ENCODE assay signal across 12 cellular contexts in the genomic region with DNA sequence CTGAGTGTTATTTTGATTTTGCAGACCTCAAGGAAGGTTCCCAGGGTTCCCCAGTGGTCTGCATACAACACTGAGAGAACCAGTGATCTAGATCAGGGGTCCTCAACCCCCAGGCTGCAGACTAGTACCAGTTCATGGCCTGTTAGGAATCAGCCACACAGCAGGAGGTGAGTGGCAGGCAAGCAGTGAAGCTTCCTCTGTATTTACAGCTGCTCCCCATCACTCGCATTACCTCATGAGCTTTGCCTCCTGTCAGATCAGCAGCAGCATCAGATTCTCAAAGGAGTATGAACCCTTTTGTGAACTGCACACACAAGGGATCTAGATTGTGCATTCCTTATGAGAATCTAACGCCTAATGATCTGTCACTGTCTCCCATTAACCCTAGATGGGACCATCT. TPM values are rescaled to one million over a fixed set of nuclear protein-coding genes. Genes with fewer than 3 reads are reported as not detected.
DNase-seq lines count a peak whose midpoint lies in the region; ATAC-seq and TF ChIP-seq lines count a peak whose summit lies in the region.
"Had no signal": no experiment of that assay in that cellular context is flagged by ENCODE, and none has a peak within 500 bp of the region (broad histone marks: within the 10 kb centered on the region; RNA-seq: fewer than 3 reads in every experiment).

No MANE protein-coding gene starts in this region.

- H3K4me3 ChIP-seq in A673 (ENCODE audit: low read depth, low read length, poor library complexity, severe bottlenecking) (no peak overlapping the region), endodermal cell (ENCODE audit: low read length) (no peak overlapping the region), H7 (ENCODE audit: insufficient read depth, low read depth, low read length) (no peak overlapping the region)
- H3K4me3 ChIP-seq: BLaER1 treated with 17β-estradiol and CSF1 and Interleukin-3, amounts not matched to agents 10 nM and 100 nM had no signal

- H3K4me1 Mint-ChIP-seq in WTC11 (peaks cover 5% of the 10 kb centered on the region; the same call in 1 of the 2 replicates), endodermal cell (no peaks in the 10 kb centered on the region)
- no peaks in the 10 kb centered on the region for H3K4me1 Mint-ChIP-seq in stimulated activated effector memory CD8-positive, alpha-beta T cell treated with anti-CD3 and anti-CD28 coated beads, Interleukin-12 subunit alpha, Interleukin-12 subunit beta, amount 100 ng/mL, for 72 hours
- H3K4me1 Mint-ChIP-seq: CD4-positive, CD25-positive, alpha-beta regulatory T cell had no signal

- no peak overlapping the region for H3K27ac Mint-ChIP-seq in WTC11
- no peak overlapping the region for H3K27ac Mint-ChIP-seq in endodermal cell
- no peak overlapping the region for H3K27ac Mint-ChIP-seq in stimulated activated effector memory CD8-positive, alpha-beta T cell treated with anti-CD3 and anti-CD28 coated beads, Interleukin-12 subunit alpha, Interleukin-12 subunit beta, amount 100 ng/mL, for 72 hours
- H3K27ac Mint-ChIP-seq: CD4-positive, CD25-positive, alpha-beta regulatory T cell had no signal

- POLR2A ChIA-PET in A673 (lab: Charles Lee; ENCODE audit: low non-redundant PET) (no interaction called here), WTC11 (lab: Charles Lee) (no interaction called here)

- ATAC-seq in WTC11 (no peak), HG03457 (IDR thresholded peaks at IDR 0.05; ENCODE audit: unreplicated experiment) (no peak)
- ATAC-seq in stimulated activated effector memory CD8-positive, alpha-beta T cell treated with anti-CD3 and anti-CD28 coated beads, Interleukin-12 subunit alpha, Interleukin-12 subunit beta, amount 100 ng/mL, for 72 hours = no peak

- BruUV-seq in A673 (replicated peaks; lab: Mats Ljungman, UMichigan) = no TSS peak

- DNase-seq in A673 (ENCODE audit: low spot score) (peak; percentile 62), WTC11 (ENCODE audit: low spot score) (peak; percentile 22), endodermal cell (peak; percentile 59), myocyte (ENCODE audit: low read depth) (peak; percentile 29), H7 (no peak), NCI-H2227 treated with DMSO at 0.1 percent for 48 hours (lab: John Stamatoyannopoulos, UW) (no peak)
- no peak for DNase-seq in stimulated activated effector memory CD8-positive, alpha-beta T cell treated with anti-CD3 and anti-CD28 coated beads, Interleukin-12 subunit alpha, Interleukin-12 subunit beta, amount 100 ng/mL, for 72 hours (ENCODE audit: low spot score in 2 of 2)
- DNase-seq: AML-193; CD4-positive, CD25-positive, alpha-beta regulatory T cell had no signal

- WGBS in endodermal cell (ENCODE audit: insufficient coverage in 1 of 2, insufficient read length in 1 of 2), 2 experiments = 94 to 100% methylated on average over 1 to 2 of the region's 2 CpGs

- no peak overlapping the region for H3K4me3 Mint-ChIP-seq in WTC11
- H3K4me3 Mint-ChIP-seq in endodermal cell = no peak overlapping the region
- no peak overlapping the region for H3K4me3 Mint-ChIP-seq in stimulated activated effector memory CD8-positive, alpha-beta T cell treated with anti-CD3 and anti-CD28 coated beads, Interleukin-12 subunit alpha, Interleukin-12 subunit beta, amount 100 ng/mL, for 72 hours
- H3K4me3 Mint-ChIP-seq: CD4-positive, CD25-positive, alpha-beta regulatory T cell had no signal

- no peak for TF ChIP-seq CTCF in A673 (conservative IDR thresholded peaks at IDR 0.05; ENCODE audit: low read depth, low read length)
- no peak for TF ChIP-seq CTCF in WTC11 (IDR thresholded peaks at IDR 0.05)
- no peak for TF ChIP-seq CTCF in endodermal cell (conservative IDR thresholded peaks at IDR 0.05)

- H3K27ac ChIP-seq in A673 (ENCODE audit: low read depth, low read length, poor library complexity, severe bottlenecking) (no peak overlapping the region), endodermal cell (ENCODE audit: low read depth, low read length) (no peak overlapping the region)
- H3K27ac ChIP-seq: 22Rv1; BLaER1 treated with 17β-estradiol and CSF1 and Interleukin-3, amounts not matched to agents 10 nM and 100 nM had no signal

- H3K4me1 ChIP-seq in A673 (ENCODE audit: insufficient read depth, low read length, poor library complexity, severe bottlenecking) (peaks cover 38% of the 10 kb centered on the region), endodermal cell (ENCODE audit: control insufficient read depth, insufficient read depth, low read length) (peaks cover 6% of the 10 kb centered on the region)
- H3K4me1 ChIP-seq: BLaER1 treated with 17β-estradiol and CSF1 and Interleukin-3, amounts not matched to agents 10 nM and 100 nM had no signal

- CTCF ChIA-PET in A673 (lab: Charles Lee) (no interaction called here), WTC11 (lab: Charles Lee) (interaction anchor here (1.0 to 2.7 kb wide), 4 partner anchors 10 to 358 kb away, joined by 3 to 13 read pairs (median 3); no protein-coding TSS in a partner anchor)

- H3K9me3 ChIP-seq in A673 (ENCODE audit: low read depth, low read length, poor library complexity, severe bottlenecking) = no peaks in the 10 kb centered on the region
- H3K9me3 ChIP-seq in endodermal cell (ENCODE audit: control insufficient read depth, low read length) = no peaks in the 10 kb centered on the region
- H3K9me3 ChIP-seq: BLaER1 treated with 17β-estradiol and CSF1 and Interleukin-3, amounts not matched to agents 10 nM and 100 nM had no signal

- no peak overlapping the region for H3K9ac ChIP-seq in endodermal cell (ENCODE audit: extremely low read depth, low read length, poor library complexity, severe bottlenecking)
- H3K9ac ChIP-seq: BLaER1 treated with 17β-estradiol and CSF1 and Interleukin-3, amounts not matched to agents 10 nM and 100 nM had no signal

- H3K9me3 Mint-ChIP-seq in WTC11 = no peaks in the 10 kb centered on the region
- H3K9me3 Mint-ChIP-seq in endodermal cell = no peaks in the 10 kb centered on the region
- H3K9me3 Mint-ChIP-seq in stimulated activated effector memory CD8-positive, alpha-beta T cell treated with anti-CD3 and anti-CD28 coated beads, Interleukin-12 subunit alpha, Interleukin-12 subunit beta, amount 100 ng/mL, for 72 hours = no peaks in the 10 kb centered on the region

- H3K36me3 Mint-ChIP-seq in WTC11 (no peaks in the 10 kb centered on the region), endodermal cell (ENCODE audit: low read depth) (peaks cover 2% of the 10 kb centered on the region)
- H3K36me3 Mint-ChIP-seq in stimulated activated effector memory CD8-positive, alpha-beta T cell treated with anti-CD3 and anti-CD28 coated beads, Interleukin-12 subunit alpha, Interleukin-12 subunit beta, amount 100 ng/mL, for 72 hours = no peaks in the 10 kb centered on the region
- H3K36me3 Mint-ChIP-seq: CD4-positive, CD25-positive, alpha-beta regulatory T cell had no signal

- H3K27me3 ChIP-seq in A673 (replicated peaks; ENCODE audit: insufficient read depth, low read depth, low read length, poor library complexity) = no peaks in the 10 kb centered on the region
- H3K27me3 ChIP-seq in endodermal cell (ENCODE audit: control insufficient read depth, insufficient read depth, low read length, poor library complexity, severe bottlenecking) = no peaks in the 10 kb centered on the region
- no peaks in the 10 kb centered on the region for H3K27me3 ChIP-seq in H7 (ENCODE audit: control insufficient read depth, insufficient read depth, low read length)
- H3K27me3 ChIP-seq: BLaER1 treated with 17β-estradiol and CSF1 and Interleukin-3, amounts not matched to agents 10 nM and 100 nM had no signal

- H3K27me3 Mint-ChIP-seq in WTC11 (ENCODE audit: low read depth) (no peaks in the 10 kb centered on the region), endodermal cell (ENCODE audit: insufficient read depth) (no peaks in the 10 kb centered on the region)

- H3K36me3 ChIP-seq in A673 (ENCODE audit: insufficient read depth, low read length, poor library complexity, severe bottlenecking) (no peaks in the 10 kb centered on the region), endodermal cell (ENCODE audit: control insufficient read depth, insufficient read depth, low read length) (peaks cover 13% of the 10 kb centered on the region), H7 (replicated peaks; ENCODE audit: control insufficient read depth, insufficient read depth, low read length) (no peaks in the 10 kb centered on the region)
- H3K36me3 ChIP-seq: BLaER1 treated with 17β-estradiol and CSF1 and Interleukin-3, amounts not matched to agents 10 nM and 100 nM had no signal

- intact Hi-C loops in A673 (cut with micrococcal nuclease; ENCODE audit: unreplicated experiment) = no loop called here

TF ChIP-seq in WTC11, 78 proteins besides CTCF, POLR2A, EP300 and RAD21 (continues in another document):
- TF ChIP-seq, protein P1, sequence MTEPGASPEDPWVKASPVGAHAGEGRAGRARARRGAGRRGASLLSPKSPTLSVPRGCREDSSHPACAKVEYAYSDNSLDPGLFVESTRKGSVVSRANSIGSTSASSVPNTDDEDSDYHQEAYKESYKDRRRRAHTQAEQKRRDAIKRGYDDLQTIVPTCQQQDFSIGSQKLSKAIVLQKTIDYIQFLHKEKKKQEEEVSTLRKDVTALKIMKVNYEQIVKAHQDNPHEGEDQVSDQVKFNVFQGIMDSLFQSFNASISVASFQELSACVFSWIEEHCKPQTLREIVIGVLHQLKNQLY (CRISPR knock-in tag; IDR thresholded peaks at IDR 0.05) = no peak
- TF ChIP-seq RORB (CRISPR knock-in tag; IDR thresholded peaks at IDR 0.05) (no peak), GRHL2 (CRISPR knock-in tag; IDR thresholded peaks at IDR 0.05; ENCODE audit: insufficient replicate concordance, severe bottlenecking) (no peak), TCF7 (CRISPR knock-in tag; IDR thresholded peaks at IDR 0.05; ENCODE audit: low read depth) (no peak)
- TF ChIP-seq, protein P2, sequence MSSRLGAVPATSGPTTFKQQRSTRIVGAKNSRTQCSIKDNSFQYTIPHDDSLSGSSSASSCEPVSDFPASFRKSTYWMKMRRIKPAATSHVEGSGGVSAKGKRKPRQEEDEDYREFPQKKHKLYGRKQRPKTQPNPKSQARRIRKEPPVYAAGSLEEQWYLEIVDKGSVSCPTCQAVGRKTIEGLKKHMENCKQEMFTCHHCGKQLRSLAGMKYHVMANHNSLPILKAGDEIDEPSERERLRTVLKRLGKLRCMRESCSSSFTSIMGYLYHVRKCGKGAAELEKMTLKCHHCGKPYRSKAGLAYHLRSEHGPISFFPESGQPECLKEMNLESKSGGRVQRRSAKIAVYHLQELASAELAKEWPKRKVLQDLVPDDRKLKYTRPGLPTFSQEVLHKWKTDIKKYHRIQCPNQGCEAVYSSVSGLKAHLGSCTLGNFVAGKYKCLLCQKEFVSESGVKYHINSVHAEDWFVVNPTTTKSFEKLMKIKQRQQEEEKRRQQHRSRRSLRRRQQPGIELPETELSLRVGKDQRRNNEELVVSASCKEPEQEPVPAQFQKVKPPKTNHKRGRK (CRISPR knock-in tag; IDR thresholded peaks at IDR 0.05; ENCODE audit: borderline replicate concordance) = no peak

RNA-seq across cellular contexts. Expression of a gene that starts 28.5 kb away (rescaled TPM):
- 16.1 and 23.9 TPM in 2 replicates for total RNA-seq in A673 (2021)
- 2.1 to 2.5 TPM (median 2.3 TPM) in 3 replicates for total RNA-seq in WTC11 (2021)
- 10 to 100 TPM; 11.5 to 13.2 TPM for total RNA-seq in endodermal cell
- polyA plus RNA-seq in endodermal cell (2013, experiment 1 of 2) = 25.4 TPM
- polyA plus RNA-seq in endodermal cell (2013, experiment 2 of 2) = 26.3 TPM
- total RNA-seq in myocyte = 22.3 and 42.8 TPM in 2 replicates
- polyA plus RNA-seq in myocyte (2012) = 4.1 TPM
- 1.1 and 1.4 TPM in 2 replicates for total RNA-seq in H7 (2014; rRNA removed; shearing (Covaris generic))
- total RNA-seq: CD4-positive, CD25-positive, alpha-beta regulatory T cell had no signal
- polyA plus RNA-seq: CD4-positive, CD25-positive, alpha-beta regulatory T cell had no signal

Comparison
In these comparisons a context has a peak if more than half of its experiments do, and no peak if none do; other contexts are left out.
1. DNase-seq: peak in A673 (single experiment), WTC11 (single experiment), endodermal cell (single experiment) and myocyte (single experiment); none in H7 (single experiment), stimulated activated effector memory CD8-positive, alpha-beta T cell treated with anti-CD3 and anti-CD28 coated beads, Interleukin-12 subunit alpha, Interleukin-12 subunit beta, amount 100 ng/mL, for 72 hours (0 of 2) and NCI-H2227 treated with DMSO at 0.1 percent for 48 hours (single experiment).